ENCODE assay signal across 1 cellular context in the genomic region with DNA sequence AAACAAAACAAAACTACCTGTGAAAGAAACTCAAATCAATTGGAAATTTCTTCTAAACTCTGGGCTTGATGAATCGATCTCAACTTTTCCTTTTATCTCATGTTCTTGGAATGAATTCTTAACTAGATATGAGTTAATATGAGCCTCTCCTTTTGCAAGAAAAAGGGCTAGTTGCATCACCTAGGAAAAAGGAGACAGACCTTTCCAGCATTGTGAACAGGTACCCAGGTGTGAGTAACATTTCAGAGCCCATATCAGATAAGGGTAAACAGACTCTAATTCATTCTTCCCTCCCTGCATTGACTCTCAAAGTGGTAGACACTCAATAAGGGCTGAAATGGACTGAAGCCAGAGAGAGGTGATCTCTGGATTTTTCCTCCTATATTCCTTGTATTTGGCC.
TF ChIP-seq lines count a peak whose summit lies in the region.

No MANE protein-coding gene starts in this region.

TF ChIP-seq in H1, 55 proteins besides CTCF, POLR2A, EP300 and RAD21 (continued from another document):
- TF ChIP-seq, protein P1, sequence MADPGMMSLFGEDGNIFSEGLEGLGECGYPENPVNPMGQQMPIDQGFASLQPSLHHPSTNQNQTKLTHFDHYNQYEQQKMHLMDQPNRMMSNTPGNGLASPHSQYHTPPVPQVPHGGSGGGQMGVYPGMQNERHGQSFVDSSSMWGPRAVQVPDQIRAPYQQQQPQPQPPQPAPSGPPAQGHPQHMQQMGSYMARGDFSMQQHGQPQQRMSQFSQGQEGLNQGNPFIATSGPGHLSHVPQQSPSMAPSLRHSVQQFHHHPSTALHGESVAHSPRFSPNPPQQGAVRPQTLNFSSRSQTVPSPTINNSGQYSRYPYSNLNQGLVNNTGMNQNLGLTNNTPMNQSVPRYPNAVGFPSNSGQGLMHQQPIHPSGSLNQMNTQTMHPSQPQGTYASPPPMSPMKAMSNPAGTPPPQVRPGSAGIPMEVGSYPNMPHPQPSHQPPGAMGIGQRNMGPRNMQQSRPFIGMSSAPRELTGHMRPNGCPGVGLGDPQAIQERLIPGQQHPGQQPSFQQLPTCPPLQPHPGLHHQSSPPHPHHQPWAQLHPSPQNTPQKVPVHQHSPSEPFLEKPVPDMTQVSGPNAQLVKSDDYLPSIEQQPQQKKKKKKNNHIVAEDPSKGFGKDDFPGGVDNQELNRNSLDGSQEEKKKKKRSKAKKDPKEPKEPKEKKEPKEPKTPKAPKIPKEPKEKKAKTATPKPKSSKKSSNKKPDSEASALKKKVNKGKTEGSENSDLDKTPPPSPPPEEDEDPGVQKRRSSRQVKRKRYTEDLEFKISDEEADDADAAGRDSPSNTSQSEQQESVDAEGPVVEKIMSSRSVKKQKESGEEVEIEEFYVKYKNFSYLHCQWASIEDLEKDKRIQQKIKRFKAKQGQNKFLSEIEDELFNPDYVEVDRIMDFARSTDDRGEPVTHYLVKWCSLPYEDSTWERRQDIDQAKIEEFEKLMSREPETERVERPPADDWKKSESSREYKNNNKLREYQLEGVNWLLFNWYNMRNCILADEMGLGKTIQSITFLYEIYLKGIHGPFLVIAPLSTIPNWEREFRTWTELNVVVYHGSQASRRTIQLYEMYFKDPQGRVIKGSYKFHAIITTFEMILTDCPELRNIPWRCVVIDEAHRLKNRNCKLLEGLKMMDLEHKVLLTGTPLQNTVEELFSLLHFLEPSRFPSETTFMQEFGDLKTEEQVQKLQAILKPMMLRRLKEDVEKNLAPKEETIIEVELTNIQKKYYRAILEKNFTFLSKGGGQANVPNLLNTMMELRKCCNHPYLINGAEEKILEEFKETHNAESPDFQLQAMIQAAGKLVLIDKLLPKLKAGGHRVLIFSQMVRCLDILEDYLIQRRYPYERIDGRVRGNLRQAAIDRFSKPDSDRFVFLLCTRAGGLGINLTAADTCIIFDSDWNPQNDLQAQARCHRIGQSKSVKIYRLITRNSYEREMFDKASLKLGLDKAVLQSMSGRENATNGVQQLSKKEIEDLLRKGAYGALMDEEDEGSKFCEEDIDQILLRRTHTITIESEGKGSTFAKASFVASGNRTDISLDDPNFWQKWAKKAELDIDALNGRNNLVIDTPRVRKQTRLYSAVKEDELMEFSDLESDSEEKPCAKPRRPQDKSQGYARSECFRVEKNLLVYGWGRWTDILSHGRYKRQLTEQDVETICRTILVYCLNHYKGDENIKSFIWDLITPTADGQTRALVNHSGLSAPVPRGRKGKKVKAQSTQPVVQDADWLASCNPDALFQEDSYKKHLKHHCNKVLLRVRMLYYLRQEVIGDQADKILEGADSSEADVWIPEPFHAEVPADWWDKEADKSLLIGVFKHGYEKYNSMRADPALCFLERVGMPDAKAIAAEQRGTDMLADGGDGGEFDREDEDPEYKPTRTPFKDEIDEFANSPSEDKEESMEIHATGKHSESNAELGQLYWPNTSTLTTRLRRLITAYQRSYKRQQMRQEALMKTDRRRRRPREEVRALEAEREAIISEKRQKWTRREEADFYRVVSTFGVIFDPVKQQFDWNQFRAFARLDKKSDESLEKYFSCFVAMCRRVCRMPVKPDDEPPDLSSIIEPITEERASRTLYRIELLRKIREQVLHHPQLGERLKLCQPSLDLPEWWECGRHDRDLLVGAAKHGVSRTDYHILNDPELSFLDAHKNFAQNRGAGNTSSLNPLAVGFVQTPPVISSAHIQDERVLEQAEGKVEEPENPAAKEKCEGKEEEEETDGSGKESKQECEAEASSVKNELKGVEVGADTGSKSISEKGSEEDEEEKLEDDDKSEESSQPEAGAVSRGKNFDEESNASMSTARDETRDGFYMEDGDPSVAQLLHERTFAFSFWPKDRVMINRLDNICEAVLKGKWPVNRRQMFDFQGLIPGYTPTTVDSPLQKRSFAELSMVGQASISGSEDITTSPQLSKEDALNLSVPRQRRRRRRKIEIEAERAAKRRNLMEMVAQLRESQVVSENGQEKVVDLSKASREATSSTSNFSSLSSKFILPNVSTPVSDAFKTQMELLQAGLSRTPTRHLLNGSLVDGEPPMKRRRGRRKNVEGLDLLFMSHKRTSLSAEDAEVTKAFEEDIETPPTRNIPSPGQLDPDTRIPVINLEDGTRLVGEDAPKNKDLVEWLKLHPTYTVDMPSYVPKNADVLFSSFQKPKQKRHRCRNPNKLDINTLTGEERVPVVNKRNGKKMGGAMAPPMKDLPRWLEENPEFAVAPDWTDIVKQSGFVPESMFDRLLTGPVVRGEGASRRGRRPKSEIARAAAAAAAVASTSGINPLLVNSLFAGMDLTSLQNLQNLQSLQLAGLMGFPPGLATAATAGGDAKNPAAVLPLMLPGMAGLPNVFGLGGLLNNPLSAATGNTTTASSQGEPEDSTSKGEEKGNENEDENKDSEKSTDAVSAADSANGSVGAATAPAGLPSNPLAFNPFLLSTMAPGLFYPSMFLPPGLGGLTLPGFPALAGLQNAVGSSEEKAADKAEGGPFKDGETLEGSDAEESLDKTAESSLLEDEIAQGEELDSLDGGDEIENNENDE (IDR thresholded peaks at IDR 0.05; ENCODE audit: insufficient replicate concordance, low read length): no peak
- TF ChIP-seq RXRA (IDR thresholded peaks at IDR 0.05; ENCODE audit: insufficient read depth, low read depth, low read length) (no peak), SP1 (IDR thresholded peaks at IDR 0.05; ENCODE audit: low read depth, low read length) (no peak), RNF2 (IDR thresholded peaks at IDR 0.05; ENCODE audit: borderline replicate concordance, low read depth, low read length, missing control alignments, poor library complexity, severe bottlenecking) (no peak), KDM4A (IDR thresholded peaks at IDR 0.05; ENCODE audit: low read depth, low read length, severe bottlenecking) (no peak), TAF7 (optimal IDR thresholded peaks at IDR 0.05; ENCODE audit: borderline replicate concordance, low read depth, low read length) (no peak), TCF12 (IDR thresholded peaks at IDR 0.05; ENCODE audit: low read depth, low read length) (no peak), YY1 (IDR thresholded peaks at IDR 0.05; ENCODE audit: low read depth, low read length) (no peak), GABPA (IDR thresholded peaks at IDR 0.05; ENCODE audit: borderline replicate concordance, insufficient read depth, low read length) (no peak), SP4 (IDR thresholded peaks at IDR 0.05; ENCODE audit: low read length) (no peak), HDAC2 (IDR thresholded peaks at IDR 0.05; ENCODE audit: borderline replicate concordance in 1 of 2, low read depth in 2 of 2, low read length in 2 of 2) (no peak), SP2 (IDR thresholded peaks at IDR 0.05; ENCODE audit: low read length) (no peak)
- TF ChIP-seq, protein P2, sequence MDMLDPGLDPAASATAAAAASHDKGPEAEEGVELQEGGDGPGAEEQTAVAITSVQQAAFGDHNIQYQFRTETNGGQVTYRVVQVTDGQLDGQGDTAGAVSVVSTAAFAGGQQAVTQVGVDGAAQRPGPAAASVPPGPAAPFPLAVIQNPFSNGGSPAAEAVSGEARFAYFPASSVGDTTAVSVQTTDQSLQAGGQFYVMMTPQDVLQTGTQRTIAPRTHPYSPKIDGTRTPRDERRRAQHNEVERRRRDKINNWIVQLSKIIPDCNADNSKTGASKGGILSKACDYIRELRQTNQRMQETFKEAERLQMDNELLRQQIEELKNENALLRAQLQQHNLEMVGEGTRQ (IDR thresholded peaks at IDR 0.05; ENCODE audit: low read length): no peak
